9 cellular contexts compared by ENCODE assay signal in genomic region chr1:226675720-226676357, GRCh38.
DNase-seq lines count a peak whose midpoint lies in the region; ATAC-seq, FAIRE-seq and TF ChIP-seq lines count a peak whose summit lies in the region.
"Had no signal": no experiment of that assay in that cellular context is flagged by ENCODE, and none has a peak within 500 bp of the region (broad histone marks: within the 10 kb centered on the region; RNA-seq: fewer than 3 reads in every experiment).

No MANE protein-coding gene starts in this region.

- H3K36me3 ChIP-seq in liver (ENCODE audit: control insufficient read depth in 4 of 4, insufficient read depth in 3 of 4, low read depth in 1 of 4, low read length in 3 of 4), result no peaks in the 10 kb centered on the region
- no peaks in the 10 kb centered on the region for H3K36me3 ChIP-seq in HepG2 (replicated peaks in 1 of 2; ENCODE audit: control insufficient read depth in 1 of 2, insufficient read depth in 2 of 2, low read length in 2 of 2)
- H3K36me3 ChIP-seq in ascending aorta, result no peaks in the 10 kb centered on the region
- H3K36me3 ChIP-seq in muscle layer of colon (ENCODE audit: insufficient read depth, low read length), result no peaks in the 10 kb centered on the region
- no peaks in the 10 kb centered on the region for H3K36me3 ChIP-seq in upper lobe of right lung
- H3K36me3 ChIP-seq in mucosa of descending colon (ENCODE audit: low read depth), result no peaks in the 10 kb centered on the region
- peaks cover 11% of the 10 kb centered on the region for H3K36me3 ChIP-seq in endodermal cell (ENCODE audit: control insufficient read depth, insufficient read depth, low read length)

- H3K9me3 Mint-ChIP-seq in endodermal cell (no peaks in the 10 kb centered on the region), osteocyte (ENCODE audit: unreplicated experiment) (no peaks in the 10 kb centered on the region)

- H3K27ac Mint-ChIP-seq in endodermal cell (no peak overlapping the region), osteocyte (ENCODE audit: unreplicated experiment) (no peak overlapping the region)

- no TSS peak for BruUV-seq in HepG2 (replicated peaks; lab: Mats Ljungman, UMichigan)

- 79% methylated on average over 7 of the region's 7 CpGs for WGBS in liver
- 39% methylated on average over 7 of the region's 7 CpGs for WGBS in HepG2 (ENCODE audit: low lambda C conversion rate)
- WGBS in endodermal cell (ENCODE audit: insufficient coverage in 1 of 2, insufficient read length in 1 of 2), 2 experiments, result 94 to 97% methylated on average over 6 to 7 of the region's 7 CpGs

- H3K4me2 ChIP-seq in HepG2 (ENCODE audit: low read depth, low read length), result no peak overlapping the region

- intact Hi-C loops in HepG2 (cut with micrococcal nuclease; ENCODE audit: unreplicated experiment), result no loop called here
- intact Hi-C loops in ascending aorta (cut with DNase I), result loop anchor here (5.0 kb wide), 1 partner anchor 39 kb away; no protein-coding TSS in a partner anchor
- intact Hi-C loops in upper lobe of right lung (cut with DNase I), result no loop called here
- intact Hi-C loops in mucosa of descending colon (cut with DNase I, micrococcal nuclease), result no loop called here

- H3K4me1 ChIP-seq in liver (ENCODE audit: control insufficient read depth in 4 of 4, insufficient read depth in 4 of 4, low read length in 3 of 4) (peaks cover 0 to 3% (median 2%) of the 10 kb centered on the region in 4 donors), HepG2 (ENCODE audit: insufficient read depth, low read length) (peaks cover 5% of the 10 kb centered on the region; the same call in 1 of the 2 replicates), ascending aorta (peaks cover 13 to 39% of the 10 kb centered on the region in 2 donors), muscle layer of colon (ENCODE audit: insufficient read depth, low read length) (peaks cover 94% of the 10 kb centered on the region), upper lobe of right lung (peaks cover 68% of the 10 kb centered on the region), mucosa of descending colon (ENCODE audit: low read depth) (peaks cover 30% of the 10 kb centered on the region), endodermal cell (ENCODE audit: control insufficient read depth, insufficient read depth, low read length) (peaks cover 20% of the 10 kb centered on the region)

- H3K79me2 ChIP-seq in HepG2 (ENCODE audit: insufficient read depth, low read length), result no peaks in the 10 kb centered on the region

- ATAC-seq in HepG2 (no peak), upper lobe of right lung (no peak), mucosa of descending colon (no peak)

- TF ChIP-seq CTCF in liver (IDR thresholded peaks at IDR 0.05; ENCODE audit: low read depth, low read length, missing input control) (no peak), HepG2 (CRISPR knock-in tag; IDR thresholded peaks at IDR 0.05) (no peak), ascending aorta (IDR thresholded peaks at IDR 0.05) (no peak), upper lobe of right lung (IDR thresholded peaks at IDR 0.05) (no peak), mucosa of descending colon (IDR thresholded peaks at IDR 0.05) (no peak), endodermal cell (conservative IDR thresholded peaks at IDR 0.05) (no peak), osteocyte (IDR thresholded peaks at IDR 0.05) (no peak)

- H2AFZ ChIP-seq in HepG2 (ENCODE audit: low read length), result no peak overlapping the region

- no peak for TF ChIP-seq RAD21 in liver (IDR thresholded peaks at IDR 0.05)
- TF ChIP-seq RAD21 in HepG2 (CRISPR knock-in tag; IDR thresholded peaks at IDR 0.05), result no peak

- H3K4me3 ChIP-seq in liver (ENCODE audit: low read depth in 1 of 3, low read length in 3 of 3) (no peak overlapping the region), HepG2 (replicated peaks in 1 of 3; ENCODE audit: insufficient read depth in 1 of 3, low read depth in 2 of 3, low read length in 3 of 3) (no peak overlapping the region), ascending aorta (no peak overlapping the region), muscle layer of colon (ENCODE audit: low read depth in 1 of 2, low read length in 2 of 2) (no peak overlapping the region), upper lobe of right lung (no peak overlapping the region), mucosa of descending colon (no peak overlapping the region), endodermal cell (ENCODE audit: low read length) (no peak overlapping the region)

- TF ChIP-seq POLR2A in HepG2 (IDR thresholded peaks at IDR 0.05; ENCODE audit: insufficient read depth in 1 of 2, low read depth in 2 of 2, low read length in 2 of 2), result no peak

- in situ Hi-C loops in HepG2 (cut with HindIII; ENCODE audit: extremely low pct_ligation_motif_present, low pct_unique_long_range_greater_than_20kb), result no loop called here

- H3K4me1 Mint-ChIP-seq in endodermal cell (peaks cover 36% of the 10 kb centered on the region), osteocyte (ENCODE audit: unreplicated experiment) (peaks cover 50% of the 10 kb centered on the region)

- H3K9me3 ChIP-seq in liver (ENCODE audit: control insufficient read depth in 4 of 4, low read length in 3 of 4) (no peaks in the 10 kb centered on the region), HepG2 (ENCODE audit: low read length) (no peaks in the 10 kb centered on the region), ascending aorta (no peaks in the 10 kb centered on the region), muscle layer of colon (ENCODE audit: low read length) (no peaks in the 10 kb centered on the region), upper lobe of right lung (no peaks in the 10 kb centered on the region), mucosa of descending colon (no peaks in the 10 kb centered on the region), endodermal cell (ENCODE audit: control insufficient read depth, low read length) (no peaks in the 10 kb centered on the region)

- H3K4me3 Mint-ChIP-seq in endodermal cell (no peak overlapping the region), osteocyte (ENCODE audit: unreplicated experiment) (no peak overlapping the region)

- H3K27me3 ChIP-seq in liver (ENCODE audit: control insufficient read depth in 4 of 4, insufficient read depth in 4 of 4, low read length in 3 of 4), result no peaks in the 10 kb centered on the region
- H3K27me3 ChIP-seq in HepG2 (ENCODE audit: control insufficient read depth in 1 of 2, insufficient read depth in 2 of 2, low read length in 2 of 2), result peaks cover 4 to 58% of the 10 kb centered on the region in 2 experiments
- H3K27me3 ChIP-seq in ascending aorta, result no peaks in the 10 kb centered on the region
- H3K27me3 ChIP-seq in muscle layer of colon (ENCODE audit: control insufficient read depth in 1 of 2, insufficient read depth in 2 of 2, low read length in 2 of 2), result no peaks in the 10 kb centered on the region
- no peaks in the 10 kb centered on the region for H3K27me3 ChIP-seq in upper lobe of right lung
- no peaks in the 10 kb centered on the region for H3K27me3 ChIP-seq in endodermal cell (ENCODE audit: control insufficient read depth, insufficient read depth, low read length, poor library complexity, severe bottlenecking)

- no peaks in the 10 kb centered on the region for H4K20me1 ChIP-seq in HepG2 (ENCODE audit: insufficient read depth, low read length)

- peak overlapping the region; percentile 47 to 84 for H3K27ac ChIP-seq in liver (ENCODE audit: low read depth in 1 of 2, low read length in 2 of 2)
- H3K27ac ChIP-seq in HepG2 (ENCODE audit: extremely low read length, insufficient read depth, low read length), result no peak overlapping the region
- peak overlapping the region; percentile 85 to 91 for H3K27ac ChIP-seq in ascending aorta
- H3K27ac ChIP-seq in muscle layer of colon (ENCODE audit: low read depth, low read length), result peak overlapping the region; percentile 89
- peak overlapping the region; percentile 85 for H3K27ac ChIP-seq in upper lobe of right lung
- no peak overlapping the region for H3K27ac ChIP-seq in endodermal cell (ENCODE audit: low read depth, low read length)

- H3K9ac ChIP-seq in liver (ENCODE audit: low read depth in 1 of 2, low read length in 2 of 2), result no peak overlapping the region
- no peak overlapping the region for H3K9ac ChIP-seq in HepG2 (ENCODE audit: insufficient read depth, low read depth, low read length)
- H3K9ac ChIP-seq in muscle layer of colon (ENCODE audit: low read length), result peak overlapping the region; percentile 2
- no peak overlapping the region for H3K9ac ChIP-seq in endodermal cell (ENCODE audit: extremely low read depth, low read length, poor library complexity, severe bottlenecking)

- CTCF ChIA-PET in HepG2 (lab: Yijun Ruan, JAX; ENCODE audit: low intra/inter-chr PET ratio, low total read pairs), result no interaction called here

- DNase-seq in HepG2 (ENCODE audit: low spot score), result no peak
- DNase-seq in ascending aorta (ENCODE audit: low spot score in 2 of 2), result no peak
- no peak for DNase-seq in upper lobe of right lung
- no peak for DNase-seq in mucosa of descending colon
- DNase-seq in endodermal cell, result no peak
- DNase-seq in osteocyte (ENCODE audit: extremely low spot score, unreplicated experiment), result no peak
- DNase-seq: GOT3 had no signal

- H3K27me3 Mint-ChIP-seq in endodermal cell (ENCODE audit: insufficient read depth) (peaks cover 2% of the 10 kb centered on the region), osteocyte (ENCODE audit: unreplicated experiment) (no peaks in the 10 kb centered on the region)

- TF ChIP-seq EP300 in HepG2 (IDR thresholded peaks at IDR 0.05; ENCODE audit: low read depth in 2 of 2, low read length in 2 of 2) (no peak), HepG2 (CRISPR knock-in tag; IDR thresholded peaks at IDR 0.05; ENCODE audit: borderline replicate concordance) (no peak)

- POLR2A ChIA-PET in HepG2 (lab: Yijun Ruan, JAX), result no interaction called here

- H3K36me3 Mint-ChIP-seq in endodermal cell (ENCODE audit: low read depth) (peaks cover 14% of the 10 kb centered on the region), osteocyte (ENCODE audit: unreplicated experiment) (peaks cover 3% of the 10 kb centered on the region)

- FAIRE-seq in HepG2 (lab: Jason Lieb, UNC), result no peak

TF ChIP-seq in liver, 16 proteins besides CTCF, POLR2A, EP300 and RAD21 (continues in another document):
- TF ChIP-seq EGR1 (IDR thresholded peaks at IDR 0.05; ENCODE audit: low read depth in 2 of 2) (no peak), FOXA1 (IDR thresholded peaks at IDR 0.05) (no peak), FOXA2 (IDR thresholded peaks at IDR 0.05) (no peak), ATF3 (IDR thresholded peaks at IDR 0.05) (no peak), TAF1 (conservative IDR thresholded peaks at IDR 0.05) (no peak)

TF ChIP-seq in HepG2, 621 proteins besides CTCF, POLR2A, EP300 and RAD21 (continues in another document):
- TF ChIP-seq CAMTA2 (CRISPR knock-in tag; IDR thresholded peaks at IDR 0.05; ENCODE audit: borderline replicate concordance) (no peak), ZFP82 (CRISPR knock-in tag; IDR thresholded peaks at IDR 0.05; ENCODE audit: borderline replicate concordance) (no peak), ZNF552 (CRISPR knock-in tag; IDR thresholded peaks at IDR 0.05; ENCODE audit: borderline replicate concordance) (no peak), ZNF234 (CRISPR knock-in tag; conservative IDR thresholded peaks at IDR 0.05) (no peak), ZNF282 (IDR thresholded peaks at IDR 0.05; ENCODE audit: partially characterized antibody) (no peak), RXRB (CRISPR knock-in tag; IDR thresholded peaks at IDR 0.05; ENCODE audit: borderline replicate concordance) (no peak)

Comparison
In these comparisons a context has a peak if more than half of its experiments do, and no peak if none do; other contexts are left out.
1. H3K27ac ChIP-seq: peak in liver (2 of 2), ascending aorta (2 of 2), muscle layer of colon (single experiment) and upper lobe of right lung (single experiment); none in HepG2 (single experiment) and endodermal cell (single experiment).